ENCODE assay signal across 1 cellular context in the genomic region with DNA sequence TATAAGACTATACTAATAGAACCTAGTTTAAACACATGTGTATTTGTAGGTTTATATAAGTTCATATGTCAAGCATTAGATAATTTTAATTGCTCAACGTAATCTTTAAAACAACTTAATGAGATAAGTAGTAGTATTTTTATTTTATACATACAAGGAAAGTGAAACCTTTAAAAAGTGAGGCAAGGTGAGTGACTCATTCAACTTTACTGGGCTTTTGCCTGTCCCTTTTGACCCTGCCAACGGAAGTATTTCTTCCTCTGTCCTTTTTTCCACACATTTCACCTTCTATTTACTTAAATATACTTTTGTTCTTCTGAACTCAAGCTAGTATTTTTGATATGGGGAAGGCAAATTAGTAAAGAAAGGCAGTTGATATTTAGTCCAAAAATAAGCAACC.
TF ChIP-seq lines count a peak whose summit lies in the region.

No MANE protein-coding gene starts in this region.

TF ChIP-seq in GM23338, 12 proteins besides CTCF, POLR2A, EP300 and RAD21 (continued from another document):
- TF ChIP-seq, protein P1, sequence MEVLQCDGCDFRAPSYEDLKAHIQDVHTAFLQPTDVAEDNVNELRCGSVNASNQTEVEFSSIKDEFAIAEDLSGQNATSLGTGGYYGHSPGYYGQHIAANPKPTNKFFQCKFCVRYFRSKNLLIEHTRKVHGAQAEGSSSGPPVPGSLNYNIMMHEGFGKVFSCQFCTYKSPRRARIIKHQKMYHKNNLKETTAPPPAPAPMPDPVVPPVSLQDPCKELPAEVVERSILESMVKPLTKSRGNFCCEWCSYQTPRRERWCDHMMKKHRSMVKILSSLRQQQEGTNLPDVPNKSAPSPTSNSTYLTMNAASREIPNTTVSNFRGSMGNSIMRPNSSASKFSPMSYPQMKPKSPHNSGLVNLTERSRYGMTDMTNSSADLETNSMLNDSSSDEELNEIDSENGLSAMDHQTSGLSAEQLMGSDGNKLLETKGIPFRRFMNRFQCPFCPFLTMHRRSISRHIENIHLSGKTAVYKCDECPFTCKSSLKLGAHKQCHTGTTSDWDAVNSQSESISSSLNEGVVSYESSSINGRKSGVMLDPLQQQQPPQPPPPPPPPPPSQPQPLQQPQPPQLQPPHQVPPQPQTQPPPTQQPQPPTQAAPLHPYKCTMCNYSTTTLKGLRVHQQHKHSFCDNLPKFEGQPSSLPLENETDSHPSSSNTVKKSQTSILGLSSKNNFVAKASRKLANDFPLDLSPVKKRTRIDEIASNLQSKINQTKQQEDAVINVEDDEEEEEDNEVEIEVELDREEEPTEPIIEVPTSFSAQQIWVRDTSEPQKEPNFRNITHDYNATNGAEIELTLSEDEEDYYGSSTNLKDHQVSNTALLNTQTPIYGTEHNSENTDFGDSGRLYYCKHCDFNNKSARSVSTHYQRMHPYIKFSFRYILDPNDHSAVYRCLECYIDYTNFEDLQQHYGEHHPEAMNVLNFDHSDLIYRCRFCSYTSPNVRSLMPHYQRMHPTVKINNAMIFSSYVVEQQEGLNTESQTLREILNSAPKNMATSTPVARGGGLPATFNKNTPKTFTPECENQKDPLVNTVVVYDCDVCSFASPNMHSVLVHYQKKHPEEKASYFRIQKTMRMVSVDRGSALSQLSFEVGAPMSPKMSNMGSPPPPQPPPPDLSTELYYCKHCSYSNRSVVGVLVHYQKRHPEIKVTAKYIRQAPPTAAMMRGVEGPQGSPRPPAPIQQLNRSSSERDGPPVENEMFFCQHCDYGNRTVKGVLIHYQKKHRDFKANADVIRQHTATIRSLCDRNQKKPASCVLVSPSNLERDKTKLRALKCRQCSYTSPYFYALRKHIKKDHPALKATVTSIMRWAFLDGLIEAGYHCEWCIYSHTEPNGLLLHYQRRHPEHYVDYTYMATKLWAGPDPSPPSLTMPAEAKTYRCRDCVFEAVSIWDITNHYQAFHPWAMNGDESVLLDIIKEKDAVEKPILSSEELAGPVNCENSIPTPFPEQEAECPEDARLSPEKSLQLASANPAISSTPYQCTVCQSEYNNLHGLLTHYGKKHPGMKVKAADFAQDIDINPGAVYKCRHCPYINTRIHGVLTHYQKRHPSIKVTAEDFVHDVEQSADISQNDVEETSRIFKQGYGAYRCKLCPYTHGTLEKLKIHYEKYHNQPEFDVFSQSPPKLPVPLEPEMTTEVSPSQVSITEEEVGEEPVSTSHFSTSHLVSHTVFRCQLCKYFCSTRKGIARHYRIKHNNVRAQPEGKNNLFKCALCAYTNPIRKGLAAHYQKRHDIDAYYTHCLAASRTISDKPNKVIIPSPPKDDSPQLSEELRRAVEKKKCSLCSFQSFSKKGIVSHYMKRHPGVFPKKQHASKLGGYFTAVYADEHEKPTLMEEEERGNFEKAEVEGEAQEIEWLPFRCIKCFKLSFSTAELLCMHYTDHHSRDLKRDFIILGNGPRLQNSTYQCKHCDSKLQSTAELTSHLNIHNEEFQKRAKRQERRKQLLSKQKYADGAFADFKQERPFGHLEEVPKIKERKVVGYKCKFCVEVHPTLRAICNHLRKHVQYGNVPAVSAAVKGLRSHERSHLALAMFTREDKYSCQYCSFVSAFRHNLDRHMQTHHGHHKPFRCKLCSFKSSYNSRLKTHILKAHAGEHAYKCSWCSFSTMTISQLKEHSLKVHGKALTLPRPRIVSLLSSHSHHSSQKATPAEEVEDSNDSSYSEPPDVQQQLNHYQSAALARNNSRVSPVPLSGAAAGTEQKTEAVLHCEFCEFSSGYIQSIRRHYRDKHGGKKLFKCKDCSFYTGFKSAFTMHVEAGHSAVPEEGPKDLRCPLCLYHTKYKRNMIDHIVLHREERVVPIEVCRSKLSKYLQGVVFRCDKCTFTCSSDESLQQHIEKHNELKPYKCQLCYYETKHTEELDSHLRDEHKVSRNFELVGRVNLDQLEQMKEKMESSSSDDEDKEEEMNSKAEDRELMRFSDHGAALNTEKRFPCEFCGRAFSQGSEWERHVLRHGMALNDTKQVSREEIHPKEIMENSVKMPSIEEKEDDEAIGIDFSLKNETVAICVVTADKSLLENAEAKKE (CRISPR knock-in tag; IDR thresholded peaks at IDR 0.05): no peak
- TF ChIP-seq POLR2AphosphoS5 (IDR thresholded peaks at IDR 0.05; ENCODE audit: low read depth) (no peak), ZNF331 (CRISPR knock-in tag; IDR thresholded peaks at IDR 0.05; ENCODE audit: low read depth) (no peak)
- TF ChIP-seq, protein P2, sequence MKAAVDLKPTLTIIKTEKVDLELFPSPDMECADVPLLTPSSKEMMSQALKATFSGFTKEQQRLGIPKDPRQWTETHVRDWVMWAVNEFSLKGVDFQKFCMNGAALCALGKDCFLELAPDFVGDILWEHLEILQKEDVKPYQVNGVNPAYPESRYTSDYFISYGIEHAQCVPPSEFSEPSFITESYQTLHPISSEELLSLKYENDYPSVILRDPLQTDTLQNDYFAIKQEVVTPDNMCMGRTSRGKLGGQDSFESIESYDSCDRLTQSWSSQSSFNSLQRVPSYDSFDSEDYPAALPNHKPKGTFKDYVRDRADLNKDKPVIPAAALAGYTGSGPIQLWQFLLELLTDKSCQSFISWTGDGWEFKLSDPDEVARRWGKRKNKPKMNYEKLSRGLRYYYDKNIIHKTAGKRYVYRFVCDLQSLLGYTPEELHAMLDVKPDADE (IDR thresholded peaks at IDR 0.05): no peak
